In genomic region chr18:49008156-49008555, GRCh38 we compare ENCODE assay signal across 2 cellular contexts.
TF ChIP-seq lines count a peak whose summit lies in the region.

No MANE protein-coding gene starts in this region.

TF ChIP-seq in GM23338, 12 proteins besides CTCF, POLR2A, EP300 and RAD21:
- TF ChIP-seq, protein P1, sequence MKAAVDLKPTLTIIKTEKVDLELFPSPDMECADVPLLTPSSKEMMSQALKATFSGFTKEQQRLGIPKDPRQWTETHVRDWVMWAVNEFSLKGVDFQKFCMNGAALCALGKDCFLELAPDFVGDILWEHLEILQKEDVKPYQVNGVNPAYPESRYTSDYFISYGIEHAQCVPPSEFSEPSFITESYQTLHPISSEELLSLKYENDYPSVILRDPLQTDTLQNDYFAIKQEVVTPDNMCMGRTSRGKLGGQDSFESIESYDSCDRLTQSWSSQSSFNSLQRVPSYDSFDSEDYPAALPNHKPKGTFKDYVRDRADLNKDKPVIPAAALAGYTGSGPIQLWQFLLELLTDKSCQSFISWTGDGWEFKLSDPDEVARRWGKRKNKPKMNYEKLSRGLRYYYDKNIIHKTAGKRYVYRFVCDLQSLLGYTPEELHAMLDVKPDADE (IDR thresholded peaks at IDR 0.05): no peak
- TF ChIP-seq ZNF114 (CRISPR knock-in tag; IDR thresholded peaks at IDR 0.05) (no peak), JUNB (IDR thresholded peaks at IDR 0.05; ENCODE audit: unreplicated experiment) (no peak), CREB1 (CRISPR knock-in tag; IDR thresholded peaks at IDR 0.05; ENCODE audit: low read depth) (no peak), EZH2 (IDR thresholded peaks at IDR 0.05; ENCODE audit: low read depth, unreplicated experiment) (no peak)

TF ChIP-seq in H1, 55 proteins besides CTCF, POLR2A, EP300 and RAD21:
- TF ChIP-seq RXRA (IDR thresholded peaks at IDR 0.05; ENCODE audit: insufficient read depth, low read depth, low read length) (no peak), SIRT6 (IDR thresholded peaks at IDR 0.05; ENCODE audit: low read length) (no peak), TAF1 (IDR thresholded peaks at IDR 0.05; ENCODE audit: low read depth, low read length) (no peak), TAF7 (optimal IDR thresholded peaks at IDR 0.05; ENCODE audit: borderline replicate concordance, low read depth, low read length) (no peak), CBX8 (IDR thresholded peaks at IDR 0.05; ENCODE audit: borderline replicate concordance, low read depth, low read length) (no peak), BCL11A (IDR thresholded peaks at IDR 0.05; ENCODE audit: low read depth in 2 of 2, low read length in 2 of 2) (no peak), MAFK (IDR thresholded peaks at IDR 0.05; ENCODE audit: low read depth, low read length) (no peak), KDM4A (IDR thresholded peaks at IDR 0.05; ENCODE audit: low read depth, low read length, severe bottlenecking) (no peak)
- TF ChIP-seq, protein P2, sequence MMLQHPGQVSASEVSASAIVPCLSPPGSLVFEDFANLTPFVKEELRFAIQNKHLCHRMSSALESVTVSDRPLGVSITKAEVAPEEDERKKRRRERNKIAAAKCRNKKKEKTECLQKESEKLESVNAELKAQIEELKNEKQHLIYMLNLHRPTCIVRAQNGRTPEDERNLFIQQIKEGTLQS (IDR thresholded peaks at IDR 0.05; ENCODE audit: insufficient read depth, low read depth, low read length): no peak
